1 cellular context compared by ENCODE assay signal in the genomic region with DNA sequence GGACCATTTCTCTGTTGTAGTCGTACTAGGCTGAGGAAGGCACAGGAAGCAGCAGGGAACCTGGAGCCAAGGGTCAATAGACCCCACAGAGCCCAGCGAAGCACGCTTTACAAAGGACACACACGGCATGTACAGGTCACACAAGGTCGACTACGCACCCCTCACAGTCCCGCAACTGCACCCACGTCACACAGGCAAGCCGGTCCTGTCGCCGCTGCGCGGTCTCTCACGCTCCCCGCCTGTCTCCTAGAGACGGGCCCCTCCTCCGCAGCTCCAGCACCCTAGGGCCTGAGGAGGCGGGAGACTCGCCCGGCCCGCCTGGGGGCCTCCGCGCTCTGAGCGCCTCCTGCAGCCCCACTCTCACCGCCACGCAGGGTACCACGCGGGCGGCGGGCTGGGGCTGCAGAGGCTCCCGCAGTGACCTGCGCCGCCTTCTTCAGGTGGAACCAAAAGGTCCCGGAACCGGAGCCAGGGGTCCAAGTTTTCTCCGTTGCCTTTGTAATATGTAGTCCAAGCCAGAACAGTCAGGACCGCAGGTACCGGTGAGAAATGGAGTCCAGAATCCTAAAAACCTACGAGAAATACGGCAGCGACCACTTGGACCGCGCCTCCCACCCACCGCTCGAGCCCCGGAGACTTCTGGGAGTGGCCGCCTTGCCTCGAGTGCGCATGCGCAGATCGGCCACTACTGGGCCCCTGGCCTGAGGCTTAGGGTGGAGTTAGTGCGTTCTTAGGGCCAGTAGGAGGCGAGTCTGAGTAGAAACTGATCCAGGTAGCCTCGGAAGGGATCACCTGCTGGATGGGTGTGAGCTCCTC.
TF ChIP-seq lines count a peak whose summit lies in the region.

A gene (minus strand): TSS at position 651 of the 816 bp plus-strand sequence. CDS start 8,143 bp downstream, outside the sequence.

TF ChIP-seq in HepG2, 621 proteins besides CTCF, POLR2A, EP300 and RAD21 (continued from another document and continues in another):
- TF ChIP-seq, protein P1, sequence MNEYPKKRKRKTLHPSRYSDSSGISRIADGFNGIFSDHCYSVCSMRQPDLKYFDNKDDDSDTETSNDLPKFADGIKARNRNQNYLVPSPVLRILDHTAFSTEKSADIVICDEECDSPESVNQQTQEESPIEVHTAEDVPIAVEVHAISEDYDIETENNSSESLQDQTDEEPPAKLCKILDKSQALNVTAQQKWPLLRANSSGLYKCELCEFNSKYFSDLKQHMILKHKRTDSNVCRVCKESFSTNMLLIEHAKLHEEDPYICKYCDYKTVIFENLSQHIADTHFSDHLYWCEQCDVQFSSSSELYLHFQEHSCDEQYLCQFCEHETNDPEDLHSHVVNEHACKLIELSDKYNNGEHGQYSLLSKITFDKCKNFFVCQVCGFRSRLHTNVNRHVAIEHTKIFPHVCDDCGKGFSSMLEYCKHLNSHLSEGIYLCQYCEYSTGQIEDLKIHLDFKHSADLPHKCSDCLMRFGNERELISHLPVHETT (CRISPR knock-in tag; conservative IDR thresholded peaks at IDR 0.05): no peak
- TF ChIP-seq BCL6 (CRISPR knock-in tag; IDR thresholded peaks at IDR 0.05) (no peak), ZNF790 (CRISPR knock-in tag; IDR thresholded peaks at IDR 0.05; ENCODE audit: borderline replicate concordance) (no peak), PITX1 (CRISPR knock-in tag; IDR thresholded peaks at IDR 0.05) (no peak; the same call in 1 of the 2 replicates), TAF15 (IDR thresholded peaks at IDR 0.05; ENCODE audit: low read depth, low read length, poor library complexity, severe bottlenecking) (no peak), SRSF1 (optimal IDR thresholded peaks at IDR 0.05; ENCODE audit: low read depth, low read length) (peak; percentile 87), ZNF83 (CRISPR knock-in tag; IDR thresholded peaks at IDR 0.05; ENCODE audit: borderline replicate concordance) (no peak), TMF1 (CRISPR knock-in tag; IDR thresholded peaks at IDR 0.05; ENCODE audit: low read depth) (no peak), RFXANK (CRISPR knock-in tag; IDR thresholded peaks at IDR 0.05) (no peak), ZNF235 (CRISPR knock-in tag; IDR thresholded peaks at IDR 0.05; ENCODE audit: borderline replicate concordance) (no peak), ZNF879 (CRISPR knock-in tag; IDR thresholded peaks at IDR 0.05) (no peak), ATF7-NPFF (CRISPR knock-in tag; IDR thresholded peaks at IDR 0.05; ENCODE audit: low read depth) (peak; percentile 57; the same call in 1 of the 2 replicates), SCMH1 (CRISPR knock-in tag; IDR thresholded peaks at IDR 0.05; ENCODE audit: borderline replicate concordance) (no peak), CBX1 (IDR thresholded peaks at IDR 0.05; ENCODE audit: low read depth) (no peak), ZFP90 (CRISPR knock-in tag; IDR thresholded peaks at IDR 0.05; ENCODE audit: borderline replicate concordance) (no peak), PCBP1 (IDR thresholded peaks at IDR 0.05; ENCODE audit: borderline replicate concordance, low read depth, low read length) (no peak), ERF (CRISPR knock-in tag; IDR thresholded peaks at IDR 0.05) (no peak), ZNF367 (CRISPR knock-in tag; IDR thresholded peaks at IDR 0.05; ENCODE audit: borderline replicate concordance) (no peak), ZNF484 (CRISPR knock-in tag; IDR thresholded peaks at IDR 0.05; ENCODE audit: borderline replicate concordance, low read depth) (no peak), EHMT2 (IDR thresholded peaks at IDR 0.05; ENCODE audit: borderline replicate concordance, low read depth, low read length) (no peak), NFE2L2 (IDR thresholded peaks at IDR 0.05; ENCODE audit: low read length) (no peak), ZNF850 (CRISPR knock-in tag; conservative IDR thresholded peaks at IDR 0.05) (no peak), STAG1 (CRISPR knock-in tag; IDR thresholded peaks at IDR 0.05) (peak; percentile 29; the same call in 1 of the 2 replicates), YEATS4 (CRISPR knock-in tag; IDR thresholded peaks at IDR 0.05; ENCODE audit: borderline replicate concordance) (peak; percentile 83), ZNF354B (CRISPR knock-in tag; IDR thresholded peaks at IDR 0.05) (no peak), SRY (CRISPR knock-in tag; IDR thresholded peaks at IDR 0.05) (0 out of 2 replicates have a peak, but pooled peaks have one; percentile 71), ZNF570 (CRISPR knock-in tag; IDR thresholded peaks at IDR 0.05; ENCODE audit: borderline replicate concordance) (no peak), ATAD3A (CRISPR knock-in tag; IDR thresholded peaks at IDR 0.05) (no peak), ZNF121 (CRISPR knock-in tag; IDR thresholded peaks at IDR 0.05) (no peak), FOXA3 (CRISPR knock-in tag; IDR thresholded peaks at IDR 0.05) (no peak), MAFF (IDR thresholded peaks at IDR 0.05; ENCODE audit: low read depth, low read length) (no peak), ZNF329 (CRISPR knock-in tag; IDR thresholded peaks at IDR 0.05; ENCODE audit: low read depth) (no peak), ZNF33B (CRISPR knock-in tag; IDR thresholded peaks at IDR 0.05) (0 out of 2 replicates have a peak, but pooled peaks have one; percentile 75), RXRB (CRISPR knock-in tag; IDR thresholded peaks at IDR 0.05; ENCODE audit: borderline replicate concordance) (peak; percentile 45; the same call in 1 of the 2 replicates), SALL2 (CRISPR knock-in tag; IDR thresholded peaks at IDR 0.05) (no peak), FOSL1 (CRISPR knock-in tag; IDR thresholded peaks at IDR 0.05; ENCODE audit: borderline replicate concordance) (no peak), TEAD3 (CRISPR knock-in tag; optimal IDR thresholded peaks at IDR 0.05; ENCODE audit: borderline replicate concordance) (peak; percentile 56), ZSCAN21 (CRISPR knock-in tag; IDR thresholded peaks at IDR 0.05; ENCODE audit: borderline replicate concordance) (no peak)
- TF ChIP-seq, protein P2, sequence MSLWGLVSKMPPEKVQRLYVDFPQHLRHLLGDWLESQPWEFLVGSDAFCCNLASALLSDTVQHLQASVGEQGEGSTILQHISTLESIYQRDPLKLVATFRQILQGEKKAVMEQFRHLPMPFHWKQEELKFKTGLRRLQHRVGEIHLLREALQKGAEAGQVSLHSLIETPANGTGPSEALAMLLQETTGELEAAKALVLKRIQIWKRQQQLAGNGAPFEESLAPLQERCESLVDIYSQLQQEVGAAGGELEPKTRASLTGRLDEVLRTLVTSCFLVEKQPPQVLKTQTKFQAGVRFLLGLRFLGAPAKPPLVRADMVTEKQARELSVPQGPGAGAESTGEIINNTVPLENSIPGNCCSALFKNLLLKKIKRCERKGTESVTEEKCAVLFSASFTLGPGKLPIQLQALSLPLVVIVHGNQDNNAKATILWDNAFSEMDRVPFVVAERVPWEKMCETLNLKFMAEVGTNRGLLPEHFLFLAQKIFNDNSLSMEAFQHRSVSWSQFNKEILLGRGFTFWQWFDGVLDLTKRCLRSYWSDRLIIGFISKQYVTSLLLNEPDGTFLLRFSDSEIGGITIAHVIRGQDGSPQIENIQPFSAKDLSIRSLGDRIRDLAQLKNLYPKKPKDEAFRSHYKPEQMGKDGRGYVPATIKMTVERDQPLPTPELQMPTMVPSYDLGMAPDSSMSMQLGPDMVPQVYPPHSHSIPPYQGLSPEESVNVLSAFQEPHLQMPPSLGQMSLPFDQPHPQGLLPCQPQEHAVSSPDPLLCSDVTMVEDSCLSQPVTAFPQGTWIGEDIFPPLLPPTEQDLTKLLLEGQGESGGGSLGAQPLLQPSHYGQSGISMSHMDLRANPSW (CRISPR knock-in tag; IDR thresholded peaks at IDR 0.05; ENCODE audit: borderline replicate concordance): no peak
- TF ChIP-seq, protein P3, sequence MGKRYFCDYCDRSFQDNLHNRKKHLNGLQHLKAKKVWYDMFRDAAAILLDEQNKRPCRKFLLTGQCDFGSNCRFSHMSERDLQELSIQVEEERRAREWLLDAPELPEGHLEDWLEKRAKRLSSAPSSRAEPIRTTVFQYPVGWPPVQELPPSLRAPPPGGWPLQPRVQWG (CRISPR knock-in tag; IDR thresholded peaks at IDR 0.05; ENCODE audit: borderline replicate concordance, low read depth): no peak
- TF ChIP-seq, protein P4, sequence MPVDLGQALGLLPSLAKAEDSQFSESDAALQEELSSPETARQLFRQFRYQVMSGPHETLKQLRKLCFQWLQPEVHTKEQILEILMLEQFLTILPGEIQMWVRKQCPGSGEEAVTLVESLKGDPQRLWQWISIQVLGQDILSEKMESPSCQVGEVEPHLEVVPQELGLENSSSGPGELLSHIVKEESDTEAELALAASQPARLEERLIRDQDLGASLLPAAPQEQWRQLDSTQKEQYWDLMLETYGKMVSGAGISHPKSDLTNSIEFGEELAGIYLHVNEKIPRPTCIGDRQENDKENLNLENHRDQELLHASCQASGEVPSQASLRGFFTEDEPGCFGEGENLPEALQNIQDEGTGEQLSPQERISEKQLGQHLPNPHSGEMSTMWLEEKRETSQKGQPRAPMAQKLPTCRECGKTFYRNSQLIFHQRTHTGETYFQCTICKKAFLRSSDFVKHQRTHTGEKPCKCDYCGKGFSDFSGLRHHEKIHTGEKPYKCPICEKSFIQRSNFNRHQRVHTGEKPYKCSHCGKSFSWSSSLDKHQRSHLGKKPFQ (CRISPR knock-in tag; IDR thresholded peaks at IDR 0.05; ENCODE audit: insufficient replicate concordance): no peak
- TF ChIP-seq, protein P5, sequence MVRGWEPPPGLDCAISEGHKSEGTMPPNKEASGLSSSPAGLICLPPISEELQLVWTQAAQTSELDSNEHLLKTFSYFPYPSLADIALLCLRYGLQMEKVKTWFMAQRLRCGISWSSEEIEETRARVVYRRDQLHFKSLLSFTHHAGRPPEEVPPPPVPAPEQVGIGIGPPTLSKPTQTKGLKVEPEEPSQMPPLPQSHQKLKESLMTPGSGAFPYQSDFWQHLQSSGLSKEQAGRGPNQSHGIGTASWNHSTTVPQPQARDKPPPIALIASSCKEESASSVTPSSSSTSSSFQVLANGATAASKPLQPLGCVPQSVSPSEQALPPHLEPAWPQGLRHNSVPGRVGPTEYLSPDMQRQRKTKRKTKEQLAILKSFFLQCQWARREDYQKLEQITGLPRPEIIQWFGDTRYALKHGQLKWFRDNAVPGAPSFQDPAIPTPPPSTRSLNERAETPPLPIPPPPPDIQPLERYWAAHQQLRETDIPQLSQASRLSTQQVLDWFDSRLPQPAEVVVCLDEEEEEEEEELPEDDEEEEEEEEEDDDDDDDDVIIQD (CRISPR knock-in tag; IDR thresholded peaks at IDR 0.05; ENCODE audit: low read depth): no peak; the same call in 1 of the 2 replicates
- TF ChIP-seq, protein P6, sequence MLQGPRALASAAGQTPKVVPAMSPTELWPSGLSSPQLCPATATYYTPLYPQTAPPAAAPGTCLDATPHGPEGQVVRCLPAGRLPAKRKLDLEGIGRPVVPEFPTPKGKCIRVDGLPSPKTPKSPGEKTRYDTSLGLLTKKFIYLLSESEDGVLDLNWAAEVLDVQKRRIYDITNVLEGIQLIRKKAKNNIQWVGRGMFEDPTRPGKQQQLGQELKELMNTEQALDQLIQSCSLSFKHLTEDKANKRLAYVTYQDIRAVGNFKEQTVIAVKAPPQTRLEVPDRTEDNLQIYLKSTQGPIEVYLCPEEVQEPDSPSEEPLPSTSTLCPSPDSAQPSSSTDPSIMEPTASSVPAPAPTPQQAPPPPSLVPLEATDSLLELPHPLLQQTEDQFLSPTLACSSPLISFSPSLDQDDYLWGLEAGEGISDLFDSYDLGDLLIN (CRISPR knock-in tag; IDR thresholded peaks at IDR 0.05; ENCODE audit: borderline replicate concordance): no peak
- TF ChIP-seq, protein P7, sequence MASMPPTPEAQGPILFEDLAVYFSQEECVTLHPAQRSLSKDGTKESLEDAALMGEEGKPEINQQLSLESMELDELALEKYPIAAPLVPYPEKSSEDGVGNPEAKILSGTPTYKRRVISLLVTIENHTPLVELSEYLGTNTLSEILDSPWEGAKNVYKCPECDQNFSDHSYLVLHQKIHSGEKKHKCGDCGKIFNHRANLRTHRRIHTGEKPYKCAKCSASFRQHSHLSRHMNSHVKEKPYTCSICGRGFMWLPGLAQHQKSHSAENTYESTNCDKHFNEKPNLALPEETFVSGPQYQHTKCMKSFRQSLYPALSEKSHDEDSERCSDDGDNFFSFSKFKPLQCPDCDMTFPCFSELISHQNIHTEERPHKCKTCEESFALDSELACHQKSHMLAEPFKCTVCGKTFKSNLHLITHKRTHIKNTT (CRISPR knock-in tag; IDR thresholded peaks at IDR 0.05): no peak
- TF ChIP-seq, protein P8, sequence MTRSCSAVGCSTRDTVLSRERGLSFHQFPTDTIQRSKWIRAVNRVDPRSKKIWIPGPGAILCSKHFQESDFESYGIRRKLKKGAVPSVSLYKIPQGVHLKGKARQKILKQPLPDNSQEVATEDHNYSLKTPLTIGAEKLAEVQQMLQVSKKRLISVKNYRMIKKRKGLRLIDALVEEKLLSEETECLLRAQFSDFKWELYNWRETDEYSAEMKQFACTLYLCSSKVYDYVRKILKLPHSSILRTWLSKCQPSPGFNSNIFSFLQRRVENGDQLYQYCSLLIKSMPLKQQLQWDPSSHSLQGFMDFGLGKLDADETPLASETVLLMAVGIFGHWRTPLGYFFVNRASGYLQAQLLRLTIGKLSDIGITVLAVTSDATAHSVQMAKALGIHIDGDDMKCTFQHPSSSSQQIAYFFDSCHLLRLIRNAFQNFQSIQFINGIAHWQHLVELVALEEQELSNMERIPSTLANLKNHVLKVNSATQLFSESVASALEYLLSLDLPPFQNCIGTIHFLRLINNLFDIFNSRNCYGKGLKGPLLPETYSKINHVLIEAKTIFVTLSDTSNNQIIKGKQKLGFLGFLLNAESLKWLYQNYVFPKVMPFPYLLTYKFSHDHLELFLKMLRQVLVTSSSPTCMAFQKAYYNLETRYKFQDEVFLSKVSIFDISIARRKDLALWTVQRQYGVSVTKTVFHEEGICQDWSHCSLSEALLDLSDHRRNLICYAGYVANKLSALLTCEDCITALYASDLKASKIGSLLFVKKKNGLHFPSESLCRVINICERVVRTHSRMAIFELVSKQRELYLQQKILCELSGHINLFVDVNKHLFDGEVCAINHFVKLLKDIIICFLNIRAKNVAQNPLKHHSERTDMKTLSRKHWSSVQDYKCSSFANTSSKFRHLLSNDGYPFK (CRISPR knock-in tag; IDR thresholded peaks at IDR 0.05; ENCODE audit: borderline replicate concordance): peak; percentile 57; the same call in 1 of the 2 replicates
- TF ChIP-seq, protein P9, sequence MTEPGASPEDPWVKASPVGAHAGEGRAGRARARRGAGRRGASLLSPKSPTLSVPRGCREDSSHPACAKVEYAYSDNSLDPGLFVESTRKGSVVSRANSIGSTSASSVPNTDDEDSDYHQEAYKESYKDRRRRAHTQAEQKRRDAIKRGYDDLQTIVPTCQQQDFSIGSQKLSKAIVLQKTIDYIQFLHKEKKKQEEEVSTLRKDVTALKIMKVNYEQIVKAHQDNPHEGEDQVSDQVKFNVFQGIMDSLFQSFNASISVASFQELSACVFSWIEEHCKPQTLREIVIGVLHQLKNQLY (CRISPR knock-in tag; IDR thresholded peaks at IDR 0.05): no peak
- TF ChIP-seq, protein P10, sequence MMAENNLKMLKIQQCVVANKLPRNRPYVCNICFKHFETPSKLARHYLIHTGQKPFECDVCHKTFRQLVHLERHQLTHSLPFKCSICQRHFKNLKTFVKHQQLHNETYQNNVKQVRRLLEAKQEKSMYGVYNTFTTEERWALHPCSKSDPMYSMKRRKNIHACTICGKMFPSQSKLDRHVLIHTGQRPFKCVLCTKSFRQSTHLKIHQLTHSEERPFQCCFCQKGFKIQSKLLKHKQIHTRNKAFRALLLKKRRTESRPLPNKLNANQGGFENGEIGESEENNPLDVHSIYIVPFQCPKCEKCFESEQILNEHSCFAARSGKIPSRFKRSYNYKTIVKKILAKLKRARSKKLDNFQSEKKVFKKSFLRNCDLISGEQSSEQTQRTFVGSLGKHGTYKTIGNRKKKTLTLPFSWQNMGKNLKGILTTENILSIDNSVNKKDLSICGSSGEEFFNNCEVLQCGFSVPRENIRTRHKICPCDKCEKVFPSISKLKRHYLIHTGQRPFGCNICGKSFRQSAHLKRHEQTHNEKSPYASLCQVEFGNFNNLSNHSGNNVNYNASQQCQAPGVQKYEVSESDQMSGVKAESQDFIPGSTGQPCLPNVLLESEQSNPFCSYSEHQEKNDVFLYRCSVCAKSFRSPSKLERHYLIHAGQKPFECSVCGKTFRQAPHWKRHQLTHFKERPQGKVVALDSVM (CRISPR knock-in tag; IDR thresholded peaks at IDR 0.05): no peak
